In genomic region chr13:19672990-19673389, GRCh38 we compare ENCODE assay signal across 16 cellular contexts. TPM values are rescaled to one million over a fixed set of nuclear protein-coding genes. Genes with fewer than 3 reads are reported as not detected.
DNase-seq lines count a peak whose midpoint lies in the region; ATAC-seq and TF ChIP-seq lines count a peak whose summit lies in the region.
"Had no signal": no experiment of that assay in that cellular context is flagged by ENCODE, and none has a peak within 500 bp of the region (broad histone marks: within the 10 kb centered on the region; RNA-seq: fewer than 3 reads in every experiment).

No MANE protein-coding gene starts in this region.

- H3K9me3 ChIP-seq in PC-3 (ENCODE audit: low read length) (no peaks in the 10 kb centered on the region), spleen (no peaks in the 10 kb centered on the region)
- H3K9me3 ChIP-seq: SJSA1 had no signal

- H3K4me1 ChIP-seq in PC-3 (ENCODE audit: insufficient read depth, low read length), result peaks cover 8% of the 10 kb centered on the region
- H3K4me1 ChIP-seq in spleen, result peaks cover 0 to 23% (median 2%) of the 10 kb centered on the region in 6 donors

- H3K79me2 ChIP-seq in PC-3 (ENCODE audit: low read length), result no peaks in the 10 kb centered on the region

- CTCF ChIA-PET in PC-3 (lab: Charles Lee), result no interaction called here

- no peak overlapping the region for H3K4me2 ChIP-seq in PC-3 (ENCODE audit: low read length)

- H3K27ac ChIP-seq in 22Rv1 (peak overlapping the region; percentile 60), PC-3 (ENCODE audit: low read length) (no peak overlapping the region), spleen (peak overlapping the region in 1 of 8 donors; percentile 10)
- H3K27ac ChIP-seq: RWPE1, SJSA1 had no signal

- POLR2A ChIA-PET in PC-3 (lab: Charles Lee; ENCODE audit: unreplicated experiment), result no interaction called here

- 45 to 57% (median 52%) methylated on average over 5 of the region's 5 CpGs for WGBS in spleen, 5 donors

- TF ChIP-seq CTCF in 22Rv1 (IDR thresholded peaks at IDR 0.05) (no peak), PC-3 (conservative IDR thresholded peaks at IDR 0.05; ENCODE audit: low read depth, low read length) (no peak), spleen (IDR thresholded peaks at IDR 0.05 in 8 of 11, conservative IDR thresholded peaks at IDR 0.05 in 3 of 11) (no peak), GM10266 (IDR thresholded peaks at IDR 0.05; ENCODE audit: control insufficient read depth, insufficient read depth, low read depth, missing control alignments) (no peak)

- peaks cover 0 to 27% of the 10 kb centered on the region in 2 donors for H3K36me3 Mint-ChIP-seq in naive B cell

- ATAC-seq in PC-3, result no peak
- ATAC-seq in naive B cell (ENCODE audit: low read depth in 2 of 2), result no peak
- ATAC-seq in HG03442 (IDR thresholded peaks at IDR 0.05; ENCODE audit: unreplicated experiment), result no peak

- no peak for TF ChIP-seq POLR2A in spleen (IDR thresholded peaks at IDR 0.05)

- peak; percentile 5 for DNase-seq in CD1c-positive myeloid dendritic cell (ENCODE audit: extremely low spot score)
- no peak for DNase-seq in PC-3
- no peak for DNase-seq in naive B cell
- DNase-seq in NCI-H1092 (lab: John Stamatoyannopoulos, UW), result no peak
- DNase-seq in spleen, result no peak
- no peak for DNase-seq in GM10266 (ENCODE audit: extremely low spot score)
- DNase-seq: DMS153, EL, MV-4-11, NCI-H1436, NCI-H2029 treated with DMSO at 0.1 percent for 48 hours, NCI-H510A treated with DMSO at 0.1 percent for 48 hours had no signal

- no peak overlapping the region for H3K9ac ChIP-seq in PC-3 (ENCODE audit: low read length)

- no peak overlapping the region for H2AFZ ChIP-seq in PC-3 (ENCODE audit: low read length)

- H3K9me3 Mint-ChIP-seq in naive B cell, result no peaks in the 10 kb centered on the region

- H3K36me3 ChIP-seq in PC-3 (ENCODE audit: low read depth, low read length) (peaks cover 73% of the 10 kb centered on the region), spleen (peaks cover 3 to 97% (median 80%) of the 10 kb centered on the region in 6 donors)

- no peak overlapping the region for H3K4me3 ChIP-seq in PC-3 (ENCODE audit: low read length)
- no peak overlapping the region for H3K4me3 ChIP-seq in spleen
- H3K4me3 ChIP-seq: SJSA1 had no signal

- peak overlapping the region in 4 of 6 donors; percentile 2 to 69 (median 65) for H3K27ac Mint-ChIP-seq in naive B cell

- no peaks in the 10 kb centered on the region for H3F3A ChIP-seq in PC-3 (ENCODE audit: low read length, unreplicated experiment)

- TSS peak; percentile 11 for BruUV-seq in PC-3 (replicated peaks; lab: Mats Ljungman, UMichigan)

- H3K27me3 Mint-ChIP-seq in naive B cell, result no peaks in the 10 kb centered on the region

- no peaks in the 10 kb centered on the region for H3K9me2 ChIP-seq in PC-3 (replicated peaks; ENCODE audit: low read length)

- H4K20me1 ChIP-seq in PC-3 (ENCODE audit: low read length), result no peaks in the 10 kb centered on the region

- H3K27me3 ChIP-seq in PC-3 (ENCODE audit: low read length), result no peaks in the 10 kb centered on the region
- no peaks in the 10 kb centered on the region for H3K27me3 ChIP-seq in spleen (replicated peaks in 1 of 7)
- H3K27me3 ChIP-seq: SJSA1 had no signal

- intact Hi-C loops in PC-3 (cut with micrococcal nuclease) (loop anchor here (10.0 kb wide), 1 partner anchor 222 kb away; no protein-coding TSS in a partner anchor), spleen (cut with DNase I; ENCODE audit: low total_unique reads) (no loop called here)

- H3K4me1 Mint-ChIP-seq in naive B cell, result peaks cover 4 to 26% (median 10%) of the 10 kb centered on the region in 3 donors

- no peak overlapping the region for H3K4me3 Mint-ChIP-seq in naive B cell

RNA-seq across cellular contexts. Expression of gene MPHOSPH8, which starts 39.5 kb away (rescaled TPM):
- total RNA-seq in PC-3 (2014; rRNA removed), result 13.3 and 16.1 TPM in 2 replicates
- polyA plus RNA-seq in naive B cell (ENCODE audit: low read depth in 6 of 6), result 10 to 100 TPM in 4 of 6 donors, 1 to 10 TPM in 2; 9.4 to 20.9 (median 10.8) TPM
- 10 to 100 TPM; 38.7 to 59.6 (median 47.7) TPM for total RNA-seq in spleen
- 10 to 100 TPM; 16.6 to 32.2 (median 25.5) TPM for polyA plus RNA-seq in spleen
